ENCODE assay signal across 8 cellular contexts in the genomic region with DNA sequence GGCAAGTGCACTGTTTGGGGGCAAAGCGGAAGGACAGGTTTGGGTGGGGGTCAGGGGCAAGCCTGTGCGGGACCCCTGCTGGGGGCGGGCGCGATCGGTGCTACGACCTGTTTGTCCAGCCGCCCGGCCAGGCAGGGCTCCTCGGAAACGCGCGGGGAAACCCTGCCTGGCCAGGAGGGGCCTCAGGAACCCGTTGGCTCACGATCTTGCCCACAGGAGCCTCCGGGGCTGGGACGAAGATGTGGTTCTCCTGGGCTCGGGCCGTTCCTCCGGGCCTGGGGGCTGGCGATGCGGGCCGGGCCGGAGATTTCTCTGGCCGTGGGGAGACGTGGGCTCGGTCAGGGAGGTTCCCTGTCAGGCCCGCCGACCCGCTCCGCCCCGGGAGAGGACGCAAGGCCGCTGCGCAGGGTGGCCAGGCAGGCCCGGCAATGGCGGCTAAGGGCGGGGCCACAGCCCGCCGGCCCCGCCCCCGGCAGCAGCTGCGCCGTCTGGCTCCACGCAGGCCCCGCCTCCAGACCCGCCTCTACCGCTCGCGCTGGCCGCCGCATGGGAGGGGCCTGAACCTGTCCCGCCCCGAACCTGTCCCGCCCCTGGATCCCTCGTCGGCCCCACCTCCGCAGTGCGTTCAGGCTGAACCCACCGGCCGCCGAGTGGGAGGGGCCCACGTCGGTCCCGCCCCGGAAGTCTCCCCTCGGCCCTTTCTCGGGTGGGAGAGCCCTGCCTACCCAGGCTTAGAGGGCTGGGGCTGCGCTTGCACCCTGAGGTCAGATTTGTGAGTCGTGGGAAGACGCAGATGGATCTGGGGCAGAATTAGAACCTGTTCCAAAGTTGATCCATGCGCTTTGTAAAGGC. TPM values are rescaled to one million over a fixed set of nuclear protein-coding genes. Genes with fewer than 3 reads are reported as not detected.
DNase-seq lines count a peak whose midpoint lies in the region; ATAC-seq and TF ChIP-seq lines count a peak whose summit lies in the region.

A gene with protein sequence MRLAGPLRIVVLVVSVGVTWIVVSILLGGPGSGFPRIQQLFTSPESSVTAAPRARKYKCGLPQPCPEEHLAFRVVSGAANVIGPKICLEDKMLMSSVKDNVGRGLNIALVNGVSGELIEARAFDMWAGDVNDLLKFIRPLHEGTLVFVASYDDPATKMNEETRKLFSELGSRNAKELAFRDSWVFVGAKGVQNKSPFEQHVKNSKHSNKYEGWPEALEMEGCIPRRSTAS (minus strand): TSS at position 430 of the 852 bp plus-strand sequence. CDS start 460 bp downstream, outside the sequence.

- peak within 1 kb of the TSS; percentile 98 for H3K27ac ChIP-seq in caudate nucleus (ENCODE audit: low read depth, low read length)

- POLR2A ChIA-PET in activated B cell treated with CpG ODN at 0.5 μM for 24 hours (lab: Charles Lee), result interaction anchor here (0.5 to 4.8 kb wide), 10 partner anchors 11 to 117 kb away, joined by 3 to 34 read pairs (median 4); a partner anchor contains a TSS

- no peak for TF ChIP-seq CTCF in AG09309 (IDR thresholded peaks at IDR 0.05; ENCODE audit: control insufficient read depth, insufficient read depth, low read depth, low read length, missing control alignments)
- TF ChIP-seq CTCF in activated B cell treated with CpG ODN at 0.5 μM for 24 hours (IDR thresholded peaks at IDR 0.05), result no peak

- H3K4me3 Mint-ChIP-seq in activated B cell treated with CpG ODN at 0.5 μM for 24 hours, result peak within 1 kb of the TSS; percentile 85

- peaks cover 18% of the 10 kb centered on the region for H3K4me1 Mint-ChIP-seq in activated B cell treated with CpG ODN at 0.5 μM for 24 hours

- no peaks in the 10 kb centered on the region for H3K9me3 Mint-ChIP-seq in activated B cell treated with CpG ODN at 0.5 μM for 24 hours

- in situ Hi-C loops in GM18951 (cut with MboI; ENCODE audit: low sequenced_read_pairs, unreplicated experiment), result no loop called here

- DNase-seq in AG09309 (ENCODE audit: low read depth) (peak; percentile 35), NCI-H226 (peak; percentile 67), activated B cell treated with CpG ODN at 0.5 μM for 24 hours (peak; percentile 87), caudate nucleus (lab: John Stamatoyannopoulos, UW) (peak; percentile 16 to 97 (median 90)), islet precursor cell (peak; percentile 95)
- DNase-seq in stimulated activated CD4-positive, alpha-beta T cell treated with anti-CD3 and anti-CD28 coated beads, Interleukin-12 subunit alpha, Interleukin-12 subunit beta, amount 100 ng/mL, for 24 hours (ENCODE audit: low read depth in 2 of 2), result peak; percentile 84 to 88

- H3K4me3 ChIP-seq in AG09309 (ENCODE audit: control insufficient read depth, low read depth, low read length), result peak within 1 kb of the TSS; percentile 83

- CTCF ChIA-PET in activated B cell treated with CpG ODN at 0.5 μM for 24 hours (lab: Charles Lee), result interaction anchor here (1.1 kb wide), 1 partner anchor 26 kb away, joined by 3 read pairs; a partner anchor contains a TSS

- H3K27me3 Mint-ChIP-seq in activated B cell treated with CpG ODN at 0.5 μM for 24 hours, result no peaks in the 10 kb centered on the region

- TF ChIP-seq POLR2A in GM18951 (IDR thresholded peaks at IDR 0.05; ENCODE audit: extremely low read depth, insufficient read depth, insufficient read length), result peak; percentile 76

- ATAC-seq in HG03159 (IDR thresholded peaks at IDR 0.05; ENCODE audit: unreplicated experiment), result peak; percentile 83
- peak; percentile 97 for ATAC-seq in activated B cell treated with CpG ODN at 0.5 μM for 24 hours (ENCODE audit: low read depth)

- H3K36me3 Mint-ChIP-seq in activated B cell treated with CpG ODN at 0.5 μM for 24 hours (ENCODE audit: low read depth), result peaks cover 5% of the 10 kb centered on the region

- H3K27ac Mint-ChIP-seq in activated B cell treated with CpG ODN at 0.5 μM for 24 hours, result peak within 1 kb of the TSS; percentile 85

- intact Hi-C loops in activated B cell treated with CpG ODN at 0.5 μM for 24 hours (cut with micrococcal nuclease), result loop anchor here (1.0 to 10.0 kb wide), 8 partner anchors 26 to 792 kb away; a partner anchor contains a TSS

RNA-seq across cellular contexts. Expression of the gene that starts here (rescaled TPM):
- total RNA-seq in activated B cell treated with CpG ODN at 0.5 μM for 24 hours, result 30.0 and 36.1 TPM in 2 replicates

Comparison
In these comparisons a context has a peak if more than half of its experiments do, and no peak if none do; other contexts are left out.
1. Peak in every context shown above with its lines: DNase-seq, ATAC-seq, H3K4me3 ChIP-seq and H3K27ac ChIP-seq.
2. DNase-seq: peak in every context shown above with its lines; median percentile 95 in islet precursor cell; 90 in caudate nucleus; 87 in activated B cell treated with CpG ODN at 0.5 μM for 24 hours; 86 in stimulated activated CD4-positive, alpha-beta T cell treated with anti-CD3 and anti-CD28 coated beads, Interleukin-12 subunit alpha, Interleukin-12 subunit beta, amount 100 ng/mL, for 24 hours; 67 in NCI-H226; 35 in AG09309.